ENCODE assay signal across 1 cellular context in the genomic region with DNA sequence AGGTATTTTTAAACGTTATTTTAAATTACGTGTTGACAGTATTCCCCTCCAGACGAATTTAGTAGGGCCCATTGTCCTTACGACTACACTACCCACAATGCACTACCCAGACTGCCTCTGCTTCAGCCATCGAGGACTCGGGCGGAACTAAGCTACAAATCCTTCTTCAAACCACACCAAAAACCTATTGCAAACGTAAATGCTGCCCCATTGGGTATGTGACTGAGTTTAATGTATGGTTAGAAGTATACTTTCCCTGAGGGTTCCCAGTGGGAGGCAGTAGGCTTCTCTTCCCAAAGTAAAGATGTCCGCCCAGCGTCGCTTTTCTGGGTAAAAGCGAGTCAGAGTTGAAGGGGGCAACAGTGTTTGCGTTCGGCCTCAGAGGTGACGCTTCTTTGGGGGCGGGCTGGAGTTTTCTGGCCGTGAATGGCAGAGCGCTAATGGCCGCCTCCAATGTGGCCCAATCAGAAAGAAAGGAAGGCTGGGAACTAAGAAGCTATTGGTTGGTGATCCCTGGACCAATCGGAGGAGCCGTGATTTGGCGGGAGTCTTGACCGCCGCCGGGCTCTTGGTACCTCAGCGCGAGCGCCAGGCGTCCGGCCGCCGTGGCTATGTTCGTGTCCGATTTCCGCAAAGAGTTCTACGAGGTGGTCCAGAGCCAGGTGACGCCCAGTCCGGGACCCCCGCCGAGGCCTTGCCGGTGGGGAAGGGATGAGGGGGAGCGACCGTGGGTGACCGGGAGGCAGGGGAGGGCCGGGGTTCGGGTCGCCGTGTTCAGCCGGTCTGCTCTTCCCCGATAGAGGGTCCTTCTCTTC.
A peak's percentile ranks its signal among the peaks of the same experiment; 100 is the strongest.
TF ChIP-seq lines count a peak whose summit lies in the region.

A gene with protein sequence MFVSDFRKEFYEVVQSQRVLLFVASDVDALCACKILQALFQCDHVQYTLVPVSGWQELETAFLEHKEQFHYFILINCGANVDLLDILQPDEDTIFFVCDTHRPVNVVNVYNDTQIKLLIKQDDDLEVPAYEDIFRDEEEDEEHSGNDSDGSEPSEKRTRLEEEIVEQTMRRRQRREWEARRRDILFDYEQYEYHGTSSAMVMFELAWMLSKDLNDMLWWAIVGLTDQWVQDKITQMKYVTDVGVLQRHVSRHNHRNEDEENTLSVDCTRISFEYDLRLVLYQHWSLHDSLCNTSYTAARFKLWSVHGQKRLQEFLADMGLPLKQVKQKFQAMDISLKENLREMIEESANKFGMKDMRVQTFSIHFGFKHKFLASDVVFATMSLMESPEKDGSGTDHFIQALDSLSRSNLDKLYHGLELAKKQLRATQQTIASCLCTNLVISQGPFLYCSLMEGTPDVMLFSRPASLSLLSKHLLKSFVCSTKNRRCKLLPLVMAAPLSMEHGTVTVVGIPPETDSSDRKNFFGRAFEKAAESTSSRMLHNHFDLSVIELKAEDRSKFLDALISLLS (plus strand): TSS at position 563 of the 815 bp plus-strand sequence. CDS start 49 bp downstream, at position 612.

TF ChIP-seq in K562, 482 proteins besides CTCF, POLR2A, EP300 and RAD21 (continued from another document and continues in another):
- TF ChIP-seq PRDM10 (IDR thresholded peaks at IDR 0.05; ENCODE audit: partially characterized antibody) (no peak), NFATC3 (IDR thresholded peaks at IDR 0.05) (no peak), DLX4 (CRISPR knock-in tag; IDR thresholded peaks at IDR 0.05) (no peak), CCNT2 (IDR thresholded peaks at IDR 0.05; ENCODE audit: borderline replicate concordance, extremely low read depth, insufficient read length, low read depth, low read length) (no peak), ZFP91 (CRISPR knock-in tag; IDR thresholded peaks at IDR 0.05) (no peak), CREB5 (CRISPR knock-in tag; IDR thresholded peaks at IDR 0.05) (no peak), ZNF518B (CRISPR knock-in tag; IDR thresholded peaks at IDR 0.05) (no peak), CREB3 (tag; conservative IDR thresholded peaks at IDR 0.05; ENCODE audit: low read depth) (no peak), SRSF9 (IDR thresholded peaks at IDR 0.05; ENCODE audit: borderline replicate concordance, low read depth, low read length) (no peak), RHOXF2B (CRISPR knock-in tag; conservative IDR thresholded peaks at IDR 0.05) (no peak; the same call in none of the 2 replicates), RFX5 (IDR thresholded peaks at IDR 0.05; ENCODE audit: low read depth, low read length) (peak; percentile 70; the same call in 1 of the 2 replicates), ZNF79 (CRISPR knock-in tag; IDR thresholded peaks at IDR 0.05; ENCODE audit: low read depth) (peak; percentile 88), TCF3 (CRISPR knock-in tag; IDR thresholded peaks at IDR 0.05) (no peak), SP1 (CRISPR knock-in tag; IDR thresholded peaks at IDR 0.05) (no peak), TEAD2 (tag; IDR thresholded peaks at IDR 0.05) (peak; percentile 64; the same call in 1 of the 2 replicates), MBD2 (IDR thresholded peaks at IDR 0.05; ENCODE audit: borderline replicate concordance, low read depth) (no peak), E4F1 (CRISPR knock-in tag; IDR thresholded peaks at IDR 0.05; ENCODE audit: borderline replicate concordance) (no peak)
- TF ChIP-seq, protein P1, sequence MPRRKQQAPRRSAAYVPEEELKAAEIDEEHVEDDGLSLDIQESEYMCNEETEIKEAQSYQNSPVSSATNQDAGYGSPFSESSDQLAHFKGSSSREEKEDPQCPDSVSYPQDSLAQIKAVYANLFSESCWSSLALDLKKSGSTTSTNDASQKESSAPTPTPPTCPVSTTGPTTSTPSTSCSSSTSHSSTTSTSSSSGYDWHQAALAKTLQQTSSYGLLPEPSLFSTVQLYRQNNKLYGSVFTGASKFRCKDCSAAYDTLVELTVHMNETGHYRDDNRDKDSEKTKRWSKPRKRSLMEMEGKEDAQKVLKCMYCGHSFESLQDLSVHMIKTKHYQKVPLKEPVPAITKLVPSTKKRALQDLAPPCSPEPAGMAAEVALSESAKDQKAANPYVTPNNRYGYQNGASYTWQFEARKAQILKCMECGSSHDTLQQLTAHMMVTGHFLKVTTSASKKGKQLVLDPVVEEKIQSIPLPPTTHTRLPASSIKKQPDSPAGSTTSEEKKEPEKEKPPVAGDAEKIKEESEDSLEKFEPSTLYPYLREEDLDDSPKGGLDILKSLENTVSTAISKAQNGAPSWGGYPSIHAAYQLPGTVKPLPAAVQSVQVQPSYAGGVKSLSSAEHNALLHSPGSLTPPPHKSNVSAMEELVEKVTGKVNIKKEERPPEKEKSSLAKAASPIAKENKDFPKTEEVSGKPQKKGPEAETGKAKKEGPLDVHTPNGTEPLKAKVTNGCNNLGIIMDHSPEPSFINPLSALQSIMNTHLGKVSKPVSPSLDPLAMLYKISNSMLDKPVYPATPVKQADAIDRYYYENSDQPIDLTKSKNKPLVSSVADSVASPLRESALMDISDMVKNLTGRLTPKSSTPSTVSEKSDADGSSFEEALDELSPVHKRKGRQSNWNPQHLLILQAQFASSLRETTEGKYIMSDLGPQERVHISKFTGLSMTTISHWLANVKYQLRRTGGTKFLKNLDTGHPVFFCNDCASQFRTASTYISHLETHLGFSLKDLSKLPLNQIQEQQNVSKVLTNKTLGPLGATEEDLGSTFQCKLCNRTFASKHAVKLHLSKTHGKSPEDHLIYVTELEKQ (CRISPR knock-in tag; IDR thresholded peaks at IDR 0.05), result peak; percentile 62; the same call in 1 of the 2 replicates
- TF ChIP-seq, protein P2, sequence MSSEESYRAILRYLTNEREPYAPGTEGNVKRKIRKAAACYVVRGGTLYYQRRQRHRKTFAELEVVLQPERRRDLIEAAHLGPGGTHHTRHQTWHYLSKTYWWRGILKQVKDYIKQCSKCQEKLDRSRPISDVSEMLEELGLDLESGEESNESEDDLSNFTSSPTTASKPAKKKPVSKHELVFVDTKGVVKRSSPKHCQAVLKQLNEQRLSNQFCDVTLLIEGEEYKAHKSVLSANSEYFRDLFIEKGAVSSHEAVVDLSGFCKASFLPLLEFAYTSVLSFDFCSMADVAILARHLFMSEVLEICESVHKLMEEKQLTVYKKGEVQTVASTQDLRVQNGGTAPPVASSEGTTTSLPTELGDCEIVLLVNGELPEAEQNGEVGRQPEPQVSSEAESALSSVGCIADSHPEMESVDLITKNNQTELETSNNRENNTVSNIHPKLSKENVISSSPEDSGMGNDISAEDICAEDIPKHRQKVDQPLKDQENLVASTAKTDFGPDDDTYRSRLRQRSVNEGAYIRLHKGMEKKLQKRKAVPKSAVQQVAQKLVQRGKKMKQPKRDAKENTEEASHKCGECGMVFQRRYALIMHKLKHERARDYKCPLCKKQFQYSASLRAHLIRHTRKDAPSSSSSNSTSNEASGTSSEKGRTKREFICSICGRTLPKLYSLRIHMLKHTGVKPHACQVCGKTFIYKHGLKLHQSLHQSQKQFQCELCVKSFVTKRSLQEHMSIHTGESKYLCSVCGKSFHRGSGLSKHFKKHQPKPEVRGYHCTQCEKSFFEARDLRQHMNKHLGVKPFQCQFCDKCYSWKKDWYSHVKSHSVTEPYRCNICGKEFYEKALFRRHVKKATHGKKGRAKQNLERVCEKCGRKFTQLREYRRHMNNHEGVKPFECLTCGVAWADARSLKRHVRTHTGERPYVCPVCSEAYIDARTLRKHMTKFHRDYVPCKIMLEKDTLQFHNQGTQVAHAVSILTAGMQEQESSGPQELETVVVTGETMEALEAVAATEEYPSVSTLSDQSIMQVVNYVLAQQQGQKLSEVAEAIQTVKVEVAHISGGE (CRISPR knock-in tag; IDR thresholded peaks at IDR 0.05), result no peak; a peak in 1 of 6 replicates
